In the genomic region with DNA sequence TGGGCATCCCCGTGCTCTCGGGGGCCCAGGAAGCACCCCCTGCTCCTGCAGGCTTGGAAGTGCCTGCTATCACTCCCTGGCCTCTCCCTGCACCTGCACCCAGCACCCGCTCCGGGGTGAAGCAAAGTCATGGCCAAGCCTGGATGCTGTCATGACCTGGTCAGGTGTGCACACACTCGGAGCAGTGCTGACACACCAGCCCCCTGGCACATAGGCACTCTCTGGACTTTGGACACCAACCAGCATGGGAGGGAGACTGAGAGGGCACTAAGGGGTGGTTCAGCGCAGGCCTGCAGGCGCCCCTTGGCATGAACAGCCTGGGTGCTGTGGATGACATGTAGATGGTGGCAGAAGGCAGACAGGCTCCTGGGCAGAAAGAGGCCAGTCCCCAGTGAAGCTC, we compare ENCODE assay signal across 19 cellular contexts.
DNase-seq lines count a peak whose midpoint lies in the region; ATAC-seq and TF ChIP-seq lines count a peak whose summit lies in the region.
"Had no signal": no experiment of that assay in that cellular context is flagged by ENCODE, and none has a peak within 500 bp of the region (broad histone marks: within the 10 kb centered on the region; RNA-seq: fewer than 3 reads in every experiment).

No MANE protein-coding gene starts in this region.

- no peaks in the 10 kb centered on the region for H3K27me3 ChIP-seq in BE2C

- no peaks in the 10 kb centered on the region for H3K4me1 Mint-ChIP-seq in stimulated activated effector memory CD8-positive, alpha-beta T cell treated with anti-CD3 and anti-CD28 coated beads, Interleukin-12 subunit alpha, Interleukin-12 subunit beta, amount 100 ng/mL, for 72 hours

- DNase-seq in left lobe of liver (ENCODE audit: low spot score), result peak; percentile 86
- no peak for DNase-seq in mucosa of descending colon
- no peak for DNase-seq in stimulated activated effector memory CD8-positive, alpha-beta T cell treated with anti-CD3 and anti-CD28 coated beads, Interleukin-12 subunit alpha, Interleukin-12 subunit beta, amount 100 ng/mL, for 72 hours (ENCODE audit: low spot score in 2 of 2)
- no peak for DNase-seq in NCI-H2196 treated with DMSO at 0.1 percent for 48 hours (lab: John Stamatoyannopoulos, UW; ENCODE audit: unreplicated experiment)
- no peak for DNase-seq in DMS 273 (lab: John Stamatoyannopoulos, UW; ENCODE audit: unreplicated experiment)
- DNase-seq in BE2C, result no peak
- DNase-seq in posterior vena cava (ENCODE audit: low spot score), result no peak
- DNase-seq: Calu3, MM.1S, NCI-H1417, NCI-H1694, NCI-H2081, NCI-H2171, NCI-H345, NCI-H524, NCI-H774, PC-3 had no signal

- H3K9me3 Mint-ChIP-seq in stimulated activated effector memory CD8-positive, alpha-beta T cell treated with anti-CD3 and anti-CD28 coated beads, Interleukin-12 subunit alpha, Interleukin-12 subunit beta, amount 100 ng/mL, for 72 hours, result no peaks in the 10 kb centered on the region

- no peaks in the 10 kb centered on the region for H3K36me3 Mint-ChIP-seq in stimulated activated effector memory CD8-positive, alpha-beta T cell treated with anti-CD3 and anti-CD28 coated beads, Interleukin-12 subunit alpha, Interleukin-12 subunit beta, amount 100 ng/mL, for 72 hours

- no peak overlapping the region for H3K27ac Mint-ChIP-seq in stimulated activated effector memory CD8-positive, alpha-beta T cell treated with anti-CD3 and anti-CD28 coated beads, Interleukin-12 subunit alpha, Interleukin-12 subunit beta, amount 100 ng/mL, for 72 hours

- intact Hi-C loops in mucosa of descending colon (cut with DNase I, micrococcal nuclease) (no loop called here), posterior vena cava (cut with DNase I) (loop anchor here in 1 of 2 donors (10.0 kb wide), 1 partner anchor 157 kb away; the partner anchor contains the start of gene GHR)

- H3K4me3 Mint-ChIP-seq in stimulated activated effector memory CD8-positive, alpha-beta T cell treated with anti-CD3 and anti-CD28 coated beads, Interleukin-12 subunit alpha, Interleukin-12 subunit beta, amount 100 ng/mL, for 72 hours, result no peak overlapping the region
- H3K4me3 Mint-ChIP-seq: IgD-negative memory B cell had no signal

- H3K36me3 ChIP-seq in mucosa of descending colon (ENCODE audit: low read depth) (no peaks in the 10 kb centered on the region), BE2C (no peaks in the 10 kb centered on the region)

- TF ChIP-seq CTCF in mucosa of descending colon (IDR thresholded peaks at IDR 0.05) (no peak), BE2C (IDR thresholded peaks at IDR 0.05; ENCODE audit: low read depth, low read length) (no peak)

- no peaks in the 10 kb centered on the region for H3K9me3 ChIP-seq in mucosa of descending colon
- H3K9me3 ChIP-seq in BE2C, result no peaks in the 10 kb centered on the region

- H3K4me1 ChIP-seq in mucosa of descending colon (ENCODE audit: low read depth) (no peaks in the 10 kb centered on the region), BE2C (no peaks in the 10 kb centered on the region)

- no peak overlapping the region for H3K4me3 ChIP-seq in mucosa of descending colon
- H3K4me3 ChIP-seq in BE2C (ENCODE audit: low read depth, low read length), result no peak overlapping the region

- ATAC-seq in left lobe of liver (peak; percentile 71), mucosa of descending colon (peak; percentile 17)
- ATAC-seq in stimulated activated effector memory CD8-positive, alpha-beta T cell treated with anti-CD3 and anti-CD28 coated beads, Interleukin-12 subunit alpha, Interleukin-12 subunit beta, amount 100 ng/mL, for 72 hours, result peak; percentile 56
- ATAC-seq: PC-3, SK-N-SH treated with all-trans-retinoic acid at 6 μM for 48 hours had no signal

Comparison
In these comparisons a context has a peak if more than half of its experiments do, and no peak if none do; other contexts are left out.
1. ATAC-seq: peak in every context shown above with its lines; median percentile 71 in left lobe of liver; 56 in stimulated activated effector memory CD8-positive, alpha-beta T cell treated with anti-CD3 and anti-CD28 coated beads, Interleukin-12 subunit alpha, Interleukin-12 subunit beta, amount 100 ng/mL, for 72 hours; 17 in mucosa of descending colon.